Comparison of ENCODE assay signal across 1 cellular context in the genomic region with DNA sequence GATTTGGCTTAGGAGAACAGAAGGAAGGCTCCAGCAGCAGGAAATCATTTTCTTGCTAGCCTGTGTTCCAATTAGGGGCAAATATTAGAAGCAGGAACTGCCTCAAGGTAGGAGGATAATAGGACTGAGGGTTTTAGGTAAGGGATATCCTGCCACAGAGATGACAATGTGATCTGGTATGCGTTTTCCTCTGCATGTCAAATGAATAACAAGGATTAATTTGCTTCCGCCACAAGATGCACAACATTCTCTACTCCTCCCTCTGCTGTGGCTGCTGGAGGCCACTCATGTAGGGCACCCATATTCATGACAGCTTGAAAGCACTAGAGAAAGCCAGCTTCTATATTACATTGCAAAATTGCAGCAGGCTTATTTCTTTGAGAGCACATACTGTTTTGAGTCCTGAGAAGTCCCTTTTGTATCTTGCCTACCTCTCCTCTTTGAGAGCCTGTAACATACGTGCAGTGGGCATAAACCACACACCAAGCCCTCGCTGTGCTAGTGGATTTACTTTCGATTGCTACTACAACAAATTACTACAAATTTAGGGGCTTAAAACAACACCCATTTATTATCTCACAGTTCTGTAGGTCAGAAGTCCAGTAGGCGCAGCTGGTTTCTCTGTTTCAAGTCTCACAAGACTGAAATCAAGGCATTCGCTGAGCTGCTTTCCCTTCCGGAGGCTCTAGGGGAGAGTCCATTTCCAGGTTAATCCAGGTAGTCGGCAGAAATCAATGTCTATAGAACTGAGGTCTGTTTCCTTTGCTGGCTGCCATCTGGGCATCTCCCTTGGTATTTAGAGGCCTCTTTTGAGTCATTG.
TF ChIP-seq lines count a peak whose summit lies in the region.

No MANE protein-coding gene starts in this region.

TF ChIP-seq in WTC11, 78 proteins besides CTCF, POLR2A, EP300 and RAD21:
- TF ChIP-seq IRF2 (CRISPR knock-in tag; IDR thresholded peaks at IDR 0.05; ENCODE audit: borderline replicate concordance, low read depth) (no peak), ZNF263 (CRISPR knock-in tag; IDR thresholded peaks at IDR 0.05; ENCODE audit: low read depth) (no peak)
- TF ChIP-seq, protein P1, sequence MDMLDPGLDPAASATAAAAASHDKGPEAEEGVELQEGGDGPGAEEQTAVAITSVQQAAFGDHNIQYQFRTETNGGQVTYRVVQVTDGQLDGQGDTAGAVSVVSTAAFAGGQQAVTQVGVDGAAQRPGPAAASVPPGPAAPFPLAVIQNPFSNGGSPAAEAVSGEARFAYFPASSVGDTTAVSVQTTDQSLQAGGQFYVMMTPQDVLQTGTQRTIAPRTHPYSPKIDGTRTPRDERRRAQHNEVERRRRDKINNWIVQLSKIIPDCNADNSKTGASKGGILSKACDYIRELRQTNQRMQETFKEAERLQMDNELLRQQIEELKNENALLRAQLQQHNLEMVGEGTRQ (CRISPR knock-in tag; IDR thresholded peaks at IDR 0.05), result no peak
